29 cellular contexts compared by ENCODE assay signal in the genomic region with DNA sequence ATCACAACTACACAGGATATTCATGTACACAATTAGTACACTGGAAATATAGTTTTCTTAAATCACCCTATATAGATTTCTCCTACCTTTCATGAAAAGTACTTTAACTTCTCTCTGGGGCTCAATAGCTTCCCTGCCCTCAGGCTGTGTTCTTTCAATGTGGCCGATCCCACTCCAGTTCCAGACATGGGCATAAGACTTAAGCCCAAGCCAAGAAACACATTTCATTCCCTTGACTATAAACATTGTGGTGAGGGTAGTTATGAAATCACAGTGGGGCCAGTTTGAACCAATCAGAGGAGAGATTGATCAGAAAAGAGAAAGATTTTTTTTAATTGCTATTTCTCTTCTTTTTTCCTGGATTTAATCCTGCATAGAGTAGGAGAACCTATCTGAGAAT.
"Had no signal": no experiment of that assay in that cellular context is flagged by ENCODE, and none has a peak within 500 bp of the region (broad histone marks: within the 10 kb centered on the region; RNA-seq: fewer than 3 reads in every experiment).

No MANE protein-coding gene starts in this region.

- DNase-seq: natural killer cell; occipital lobe; ovary; posterior cingulate gyrus; psoas muscle; right cardiac atrium; right lobe of liver; sigmoid colon; small intestine; stimulated activated CD4-positive, alpha-beta T cell treated with anti-CD3 and anti-CD28 coated beads, Interleukin-15, amount 100 ng/mL, for 24 hours; stimulated activated CD4-positive, alpha-beta T cell treated with anti-CD3 and anti-CD28 coated beads, Interleukin-4, amount 100 ng/mL, for 1 hour; stimulated activated CD4-positive, alpha-beta T cell treated with anti-CD3 and anti-CD28 coated beads, Interleukin-4, amount 100 ng/mL, for 4 hours; stimulated activated CD8-positive, alpha-beta memory T cell treated with anti-CD3 and anti-CD28 coated beads, Interleukin-4, amount 100 ng/mL, for 48 hours; stimulated activated naive CD4-positive, alpha-beta T cell; stimulated activated naive CD8-positive, alpha-beta T cell treated with anti-CD3 and anti-CD28 coated beads, Interleukin-15, amount 100 ng/mL, for 72 hours; stimulated activated naive CD8-positive, alpha-beta T cell treated with anti-CD3 and anti-CD28 coated beads, Interleukin-15, Interleukin-2, amounts not matched to agents 100 U/mL and 50 U/mL, for 24 hours; substantia nigra; testis; tibial artery; transverse colon; upper lobe of right lung; uterus had no signal

- H3K9me3 Mint-ChIP-seq: neural progenitor cell, type B pancreatic cell had no signal

- H3K4me3 Mint-ChIP-seq: natural killer cell; nephron; neural progenitor cell; stimulated activated memory B cell treated with anti-CD40 and anti-IgM and Interleukin-4, amounts not matched to agents 10 μg/mL and 1 μg/mL and 100 μg/mL, for 72 hours; stimulated activated naive CD8-positive, alpha-beta T cell treated with anti-CD3 and anti-CD28 coated beads, Interleukin-15, amount 100 ng/mL, for 72 hours; type B pancreatic cell had no signal

- H3K79me2 ChIP-seq: parathyroid adenoma had no signal

- H3K27me3 ChIP-seq: neural progenitor cell, ovary, right lobe of liver, sigmoid colon, suprapubic skin, testis, tibial artery, transverse colon, upper lobe of right lung, uterus had no signal

- H2AFZ ChIP-seq: neural progenitor cell, parathyroid adenoma had no signal

- H3K4me1 ChIP-seq: neural progenitor cell, parathyroid adenoma, psoas muscle, right lobe of liver, sigmoid colon, suprapubic skin, testis, tibial artery, upper lobe of right lung, uterus had no signal

- H3K4me2 ChIP-seq: neural progenitor cell had no signal

- H3K9me3 ChIP-seq: ovary, psoas muscle, right lobe of liver, sigmoid colon, suprapubic skin, testis, tibial artery, transverse colon, upper lobe of right lung, uterus had no signal

- ATAC-seq: natural killer cell; psoas muscle; right cardiac atrium; right lobe of liver; stimulated activated memory B cell treated with anti-CD40 and anti-IgM and Interleukin-4, amounts not matched to agents 10 μg/mL and 1 μg/mL and 100 μg/mL, for 72 hours; stimulated activated naive CD8-positive, alpha-beta T cell treated with anti-CD3 and anti-CD28 coated beads, Interleukin-15, amount 100 ng/mL, for 72 hours; stimulated activated naive CD8-positive, alpha-beta T cell treated with anti-CD3 and anti-CD28 coated beads, Interleukin-15, Interleukin-2, amounts not matched to agents 100 U/mL and 50 U/mL, for 24 hours; upper lobe of right lung had no signal

- H3K4me1 Mint-ChIP-seq: natural killer cell; nephron; neural progenitor cell; stimulated activated memory B cell treated with anti-CD40 and anti-IgM and Interleukin-4, amounts not matched to agents 10 μg/mL and 1 μg/mL and 100 μg/mL, for 72 hours; stimulated activated naive CD8-positive, alpha-beta T cell treated with anti-CD3 and anti-CD28 coated beads, Interleukin-15, amount 100 ng/mL, for 72 hours had no signal

- H3K36me3 Mint-ChIP-seq: natural killer cell; neural progenitor cell; stimulated activated memory B cell treated with anti-CD40 and anti-IgM and Interleukin-4, amounts not matched to agents 10 μg/mL and 1 μg/mL and 100 μg/mL, for 72 hours; type B pancreatic cell had no signal

- H3K27ac ChIP-seq: neural progenitor cell, ovary, parathyroid adenoma, psoas muscle, right lobe of liver, sigmoid colon, suprapubic skin, testis, tibial artery, transverse colon, upper lobe of right lung, uterus had no signal

- H3K36me3 ChIP-seq: neural progenitor cell, ovary, right lobe of liver, sigmoid colon, suprapubic skin, tibial artery, transverse colon, upper lobe of right lung, uterus had no signal

- H3K27me3 Mint-ChIP-seq: progenitor cell of endocrine pancreas; stimulated activated memory B cell treated with anti-CD40 and anti-IgM and Interleukin-4, amounts not matched to agents 10 μg/mL and 1 μg/mL and 100 μg/mL, for 72 hours; stimulated activated naive CD8-positive, alpha-beta T cell treated with anti-CD3 and anti-CD28 coated beads, Interleukin-15, amount 100 ng/mL, for 72 hours; type B pancreatic cell had no signal

- H3K9ac ChIP-seq: neural progenitor cell, parathyroid adenoma had no signal

- H3K4me3 ChIP-seq: neural progenitor cell, ovary, psoas muscle, right lobe of liver, sigmoid colon, suprapubic skin, testis, tibial artery, transverse colon, upper lobe of right lung, uterus had no signal

- H3K27ac Mint-ChIP-seq: natural killer cell; nephron; neural progenitor cell; progenitor cell of endocrine pancreas; stimulated activated memory B cell treated with anti-CD40 and anti-IgM and Interleukin-4, amounts not matched to agents 10 μg/mL and 1 μg/mL and 100 μg/mL, for 72 hours; stimulated activated naive CD8-positive, alpha-beta T cell treated with anti-CD3 and anti-CD28 coated beads, Interleukin-15, amount 100 ng/mL, for 72 hours; type B pancreatic cell had no signal
